ENCODE assay signal across 9 cellular contexts in the genomic region with DNA sequence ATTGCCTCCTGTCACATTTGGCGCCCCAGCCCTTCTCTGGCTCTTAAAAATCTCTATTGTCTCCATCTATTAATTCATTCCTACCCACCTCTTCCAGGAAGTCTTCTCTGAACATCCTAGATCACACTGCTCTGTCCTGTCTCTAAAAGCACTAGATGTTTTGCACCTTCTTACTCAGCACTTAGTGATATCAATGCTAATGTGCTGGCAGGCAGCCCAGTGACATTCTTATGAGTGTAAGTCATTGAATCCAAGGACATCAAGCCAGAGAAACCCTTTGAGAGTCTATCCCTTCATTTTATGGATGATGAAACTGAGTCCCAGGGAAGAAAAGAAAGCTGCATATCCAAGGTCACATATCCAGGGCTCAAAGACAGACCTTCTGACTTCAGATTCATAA. TPM values are rescaled to one million over a fixed set of nuclear protein-coding genes. Genes with fewer than 3 reads are reported as not detected.
DNase-seq lines count a peak whose midpoint lies in the region; ATAC-seq and TF ChIP-seq lines count a peak whose summit lies in the region.
"Had no signal": no experiment of that assay in that cellular context is flagged by ENCODE, and none has a peak within 500 bp of the region (broad histone marks: within the 10 kb centered on the region; RNA-seq: fewer than 3 reads in every experiment).

No MANE protein-coding gene starts in this region.

- no peak for ATAC-seq in HG02759 (IDR thresholded peaks at IDR 0.05; ENCODE audit: unreplicated experiment)

- TF ChIP-seq CTCF in HFF-Myc (IDR thresholded peaks at IDR 0.05; ENCODE audit: low read depth, low read length, missing control alignments) (no peak), lower leg skin (IDR thresholded peaks at IDR 0.05) (no peak)

- peaks cover 44% of the 10 kb centered on the region for H3K27me3 ChIP-seq in adipocyte (replicated peaks; ENCODE audit: control insufficient read depth, insufficient read depth, low read length)

- intact Hi-C loops in lower leg skin (cut with DNase I; ENCODE audit: low total_unique reads): no loop called here

- WGBS in lower leg skin, 2 donors: 60 to 67% methylated on average over 1 of the region's 1 CpG

- no peak overlapping the region for H3K9ac ChIP-seq in adipocyte (ENCODE audit: low read length)

- in situ Hi-C loops in Caki2 (cut with HindIII; ENCODE audit: low pct_unique_long_range_greater_than_20kb, low sequenced_read_pairs): no loop called here

- no peaks in the 10 kb centered on the region for H3K4me1 ChIP-seq in adipocyte (ENCODE audit: control insufficient read depth, insufficient read depth, low read length)

- DNase-seq in Caki2 (ENCODE audit: low read depth) (peak; percentile 81), HFF-Myc (ENCODE audit: extremely low read depth, low read depth) (peak; percentile 11), adipocyte (ENCODE audit: low read depth) (peak; percentile 6), kidney tubule cell (ENCODE audit: low spot score) (peak; percentile 96), lower leg skin (ENCODE audit: low spot score in 2 of 2) (no peak)
- no peak for DNase-seq in effector CD8-positive, alpha-beta T cell (lab: John Stamatoyannopoulos, UW)
- no peak for DNase-seq in activated CD4-positive, CD25-positive, alpha-beta regulatory T cell (lab: John Stamatoyannopoulos, UW)

- no peak for TF ChIP-seq POLR2A in lower leg skin (IDR thresholded peaks at IDR 0.05)

- no peaks in the 10 kb centered on the region for H3K36me3 ChIP-seq in adipocyte (ENCODE audit: control insufficient read depth, insufficient read depth, low read length, severe bottlenecking)

- H3K4me3 ChIP-seq in HFF-Myc (replicated peaks; ENCODE audit: low read depth, low read length) (no peak overlapping the region), adipocyte (ENCODE audit: low read length) (no peak overlapping the region), lower leg skin (ENCODE audit: low read depth, poor library complexity, severe bottlenecking) (no peak overlapping the region)

- no peaks in the 10 kb centered on the region for H3K9me3 ChIP-seq in adipocyte (ENCODE audit: control insufficient read depth, low read length)

RNA-seq across cellular contexts. Expression of gene PAX2, which starts 48.3 kb away (rescaled TPM):
- not detected in 2 replicates for total RNA-seq in Caki2 (2014; rRNA removed; shearing (Covaris generic); ENCODE audit: low replicate concordance)
- not detected for total RNA-seq in lower leg skin
- total RNA-seq: temporal lobe had no signal

Comparison
In these comparisons a context has a peak if more than half of its experiments do, and no peak if none do; other contexts are left out.
1. DNase-seq: peak in Caki2 (single experiment), HFF-Myc (single experiment), adipocyte (single experiment) and kidney tubule cell (single experiment); none in effector CD8-positive, alpha-beta T cell (single experiment), lower leg skin (0 of 2) and activated CD4-positive, CD25-positive, alpha-beta regulatory T cell (0 of 4).